Comparison of ENCODE assay signal across 27 cellular contexts in genomic region chr15:81929557-81929956, GRCh38.
"Had no signal": no experiment of that assay in that cellular context is flagged by ENCODE, and none has a peak within 500 bp of the region (broad histone marks: within the 10 kb centered on the region; RNA-seq: fewer than 3 reads in every experiment).

No MANE protein-coding gene starts in this region.

- H3K27ac ChIP-seq: ascending aorta, breast epithelium, cardiac muscle cell, colonic mucosa, epithelial cell of prostate, gastroesophageal sphincter, heart right ventricle had no signal

- ATAC-seq: activated CD4-positive, alpha-beta T cell treated with anti-CD3 and anti-CD28 coated beads for 36 hours; activated CD8-positive, alpha-beta memory T cell treated with anti-CD3 and anti-CD28 coated beads, Interleukin-2, amount 10 ng/mL, durations not matched to agents 7 days and 5 days; activated CD8-positive, alpha-beta T cell treated with anti-CD3 and anti-CD28 coated beads, Interleukin-2, amount 10 ng/mL, durations not matched to agents 7 days and 5 days; activated naive CD8-positive, alpha-beta T cell treated with anti-CD3 and anti-CD28 coated beads, Interleukin-2, amount 50 U/mL, for 24 hours; gastroesophageal sphincter; heart right ventricle; T-helper 17 cell had no signal

- H3K4me1 ChIP-seq: ascending aorta, breast epithelium, colonic mucosa had no signal

- H3K27me3 ChIP-seq: ascending aorta, breast epithelium, cardiac muscle cell, colonic mucosa, gastroesophageal sphincter, heart right ventricle had no signal

- H3K9me3 ChIP-seq: ascending aorta, breast epithelium, colonic mucosa, gastroesophageal sphincter, heart right ventricle had no signal

- H3K36me3 ChIP-seq: ascending aorta, breast epithelium, cardiac muscle cell, colonic mucosa, gastroesophageal sphincter, heart right ventricle had no signal

- DNase-seq: activated CD4-positive, alpha-beta memory T cell treated with anti-CD3 and anti-CD28 coated beads for 36 hours; activated CD4-positive, alpha-beta T cell treated with anti-CD3 and anti-CD28 coated beads for 36 hours; activated CD4-positive, alpha-beta T cell treated with anti-CD3 and anti-CD28 coated beads, Interleukin-2, amount 10 ng/mL, durations not matched to agents 24 days and 14 days; activated CD4-positive, CD25-positive, alpha-beta regulatory T cell; activated CD4-positive, CD25-positive, alpha-beta regulatory T cell treated with anti-CD3 and anti-CD28 coated beads, Interleukin-2, amount 50 U/mL, for 72 hours; activated CD8-positive, alpha-beta memory T cell treated with anti-CD3 and anti-CD28 coated beads, Interleukin-2, amount 10 ng/mL, durations not matched to agents 7 days and 5 days; activated CD8-positive, alpha-beta memory T cell treated with anti-CD3 and anti-CD28 coated beads, Interleukin-2, amount 50 U/mL, for 4 hours; activated CD8-positive, alpha-beta T cell treated with anti-CD3 and anti-CD28 coated beads, Interleukin-2, amount 10 ng/mL, durations not matched to agents 7 days and 5 days; activated effector memory CD4-positive, alpha-beta T cell treated with anti-CD3 and anti-CD28 coated beads, Interleukin-2, amount 50 U/mL, for 16 hours; activated naive CD4-positive, alpha-beta T cell treated with anti-CD3 and anti-CD28 coated beads for 36 hours; activated naive CD8-positive, alpha-beta T cell treated with anti-CD3 and anti-CD28 coated beads for 36 hours; activated naive CD8-positive, alpha-beta T cell treated with anti-CD3 and anti-CD28 coated beads, Interleukin-2, amount 50 U/mL, for 24 hours; activated T-cell treated with anti-CD3 and anti-CD28 coated beads, Interleukin-2, amount 50 U/mL, for 1 hour; activated T-cell treated with anti-CD3 and anti-CD28 coated beads, Interleukin-2, amount 50 U/mL, for 48 hours; central memory CD4-positive, alpha-beta T cell; cerebellar nuclear complex; colonic mucosa; effector CD8-positive, alpha-beta T cell; heart right ventricle; hippocampal formation; T-helper 17 cell; T1000 had no signal

- H3K4me3 ChIP-seq: ascending aorta, breast epithelium, cardiac muscle cell, colonic mucosa, gastroesophageal sphincter, heart right ventricle had no signal
